8 cellular contexts compared by ENCODE assay signal in genomic region chr7:131327049-131327625, GRCh38. TPM values are rescaled to one million over a fixed set of nuclear protein-coding genes. Genes with fewer than 3 reads are reported as not detected.
DNase-seq lines count a peak whose midpoint lies in the region; ATAC-seq and TF ChIP-seq lines count a peak whose summit lies in the region.

No MANE protein-coding gene starts in this region.

- peak; percentile 27 for DNase-seq in stimulated activated CD4-positive, alpha-beta T cell treated with anti-CD3 and anti-CD28 coated beads, Interleukin-15, amount 100 ng/mL, for 24 hours
- DNase-seq in stimulated activated CD4-positive, alpha-beta T cell treated with anti-CD3 and anti-CD28 coated beads, Interleukin-12 subunit alpha, Interleukin-12 subunit beta, amount 100 ng/mL, for 4 hours = no peak
- peak; percentile 70 for DNase-seq in NCI-H748 (lab: John Stamatoyannopoulos, UW; ENCODE audit: unreplicated experiment)
- DNase-seq in gastrocnemius medialis = peak; percentile 40 to 42
- no peak for DNase-seq in NCI-H187 treated with DMSO at 0.1 percent for 48 hours (lab: John Stamatoyannopoulos, UW)

- H3K9me3 ChIP-seq in iPS-18c (ENCODE audit: control insufficient read depth, insufficient read depth, low read length) (no peaks in the 10 kb centered on the region), gastrocnemius medialis (no peaks in the 10 kb centered on the region)

- ATAC-seq in HG02588 (IDR thresholded peaks at IDR 0.05; ENCODE audit: unreplicated experiment) = peak; percentile 9
- ATAC-seq in gastrocnemius medialis = peak; percentile 42 to 52

- no peaks in the 10 kb centered on the region for H3K27me3 ChIP-seq in gastrocnemius medialis

- H3K27ac ChIP-seq in gastrocnemius medialis = peak overlapping the region; percentile 98 to 100 (median 100)

- TF ChIP-seq CTCF in brain (conservative IDR thresholded peaks at IDR 0.05) (no peak), gastrocnemius medialis (IDR thresholded peaks at IDR 0.05 in 4 of 5, conservative IDR thresholded peaks at IDR 0.05 in 1 of 5) (no peak)

- no peak for TF ChIP-seq POLR2A in gastrocnemius medialis (IDR thresholded peaks at IDR 0.05)

- peaks cover 0 to 4% (median 0%) of the 10 kb centered on the region in 5 experiments for H3K9me3 Mint-ChIP-seq in brain

- H3K36me3 ChIP-seq in gastrocnemius medialis = no peaks in the 10 kb centered on the region

- H3K4me1 ChIP-seq in gastrocnemius medialis = peaks cover 41 to 44% of the 10 kb centered on the region in 2 donors

- intact Hi-C loops in gastrocnemius medialis (cut with DNase I; ENCODE audit: low total_unique reads) = loop anchor here (1.0 to 10.0 kb wide), 2 partner anchors 220 to 452 kb away; no protein-coding TSS in a partner anchor

- H3K36me3 Mint-ChIP-seq in brain = peaks cover 16% of the 10 kb centered on the region

- H3K4me3 Mint-ChIP-seq in brain = peak overlapping the region; percentile 94 to 98 (median 97)

- H3K27me3 Mint-ChIP-seq in brain = peaks cover 21% of the 10 kb centered on the region

- peaks cover 47% of the 10 kb centered on the region for H3K4me1 Mint-ChIP-seq in brain

- H3K4me3 ChIP-seq in iPS-18c (ENCODE audit: insufficient read depth, low read depth, low read length) = peak overlapping the region; percentile 93
- peak overlapping the region; percentile 94 to 100 (median 98) for H3K4me3 ChIP-seq in gastrocnemius medialis

- peak overlapping the region; percentile 96 to 99 (median 99) for H3K27ac Mint-ChIP-seq in brain

- in situ Hi-C loops in gastrocnemius medialis (cut with MboI; ENCODE audit: low sequenced_read_pairs in 4 of 4) = no loop called here

RNA-seq across cellular contexts. Expression of gene MKLN1, which starts 0.5 kb away (rescaled TPM):
- 8.6 TPM for polyA plus RNA-seq in brain (ENCODE audit: insufficient read depth, low read depth, low replicate concordance)
- total RNA-seq in gastrocnemius medialis = 10 to 100 TPM; 29.1 to 81.1 (median 48.9) TPM

Comparison
In these comparisons a context has a peak if more than half of its experiments do, and no peak if none do; other contexts are left out.
1. DNase-seq: peak in stimulated activated CD4-positive, alpha-beta T cell treated with anti-CD3 and anti-CD28 coated beads, Interleukin-15, amount 100 ng/mL, for 24 hours (single experiment), NCI-H748 (single experiment) and gastrocnemius medialis (2 of 2); none in stimulated activated CD4-positive, alpha-beta T cell treated with anti-CD3 and anti-CD28 coated beads, Interleukin-12 subunit alpha, Interleukin-12 subunit beta, amount 100 ng/mL, for 4 hours (single experiment) and NCI-H187 treated with DMSO at 0.1 percent for 48 hours (single experiment).